Comparison of ENCODE assay signal across 1 cellular context in genomic region chr12:62922539-62922938, GRCh38.
TF ChIP-seq lines count a peak whose summit lies in the region.

No MANE protein-coding gene starts in this region.

TF ChIP-seq in HEK293, 187 proteins besides CTCF, POLR2A, EP300 and RAD21 (continued from another document):
- TF ChIP-seq, protein P1, sequence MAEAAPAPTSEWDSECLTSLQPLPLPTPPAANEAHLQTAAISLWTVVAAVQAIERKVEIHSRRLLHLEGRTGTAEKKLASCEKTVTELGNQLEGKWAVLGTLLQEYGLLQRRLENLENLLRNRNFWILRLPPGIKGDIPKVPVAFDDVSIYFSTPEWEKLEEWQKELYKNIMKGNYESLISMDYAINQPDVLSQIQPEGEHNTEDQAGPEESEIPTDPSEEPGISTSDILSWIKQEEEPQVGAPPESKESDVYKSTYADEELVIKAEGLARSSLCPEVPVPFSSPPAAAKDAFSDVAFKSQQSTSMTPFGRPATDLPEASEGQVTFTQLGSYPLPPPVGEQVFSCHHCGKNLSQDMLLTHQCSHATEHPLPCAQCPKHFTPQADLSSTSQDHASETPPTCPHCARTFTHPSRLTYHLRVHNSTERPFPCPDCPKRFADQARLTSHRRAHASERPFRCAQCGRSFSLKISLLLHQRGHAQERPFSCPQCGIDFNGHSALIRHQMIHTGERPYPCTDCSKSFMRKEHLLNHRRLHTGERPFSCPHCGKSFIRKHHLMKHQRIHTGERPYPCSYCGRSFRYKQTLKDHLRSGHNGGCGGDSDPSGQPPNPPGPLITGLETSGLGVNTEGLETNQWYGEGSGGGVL (tag by site-specific recombination; IDR thresholded peaks at IDR 0.05) = no peak
- TF ChIP-seq OSR2 (tag by site-specific recombination; IDR thresholded peaks at IDR 0.05) (no peak), ZNF404 (tag by site-specific recombination; IDR thresholded peaks at IDR 0.05) (no peak), ZNF155 (tag by site-specific recombination; IDR thresholded peaks at IDR 0.05) (no peak), ZNF660 (tag by site-specific recombination; IDR thresholded peaks at IDR 0.05) (no peak), ZNF133 (tag by site-specific recombination; IDR thresholded peaks at IDR 0.05) (no peak), ZNF449 (tag by site-specific recombination; IDR thresholded peaks at IDR 0.05) (no peak), ZEB2 (tag by site-specific recombination; IDR thresholded peaks at IDR 0.05) (no peak), ZBTB7A (tag by site-specific recombination; IDR thresholded peaks at IDR 0.05; ENCODE audit: low read depth) (no peak)
- TF ChIP-seq, protein P2, sequence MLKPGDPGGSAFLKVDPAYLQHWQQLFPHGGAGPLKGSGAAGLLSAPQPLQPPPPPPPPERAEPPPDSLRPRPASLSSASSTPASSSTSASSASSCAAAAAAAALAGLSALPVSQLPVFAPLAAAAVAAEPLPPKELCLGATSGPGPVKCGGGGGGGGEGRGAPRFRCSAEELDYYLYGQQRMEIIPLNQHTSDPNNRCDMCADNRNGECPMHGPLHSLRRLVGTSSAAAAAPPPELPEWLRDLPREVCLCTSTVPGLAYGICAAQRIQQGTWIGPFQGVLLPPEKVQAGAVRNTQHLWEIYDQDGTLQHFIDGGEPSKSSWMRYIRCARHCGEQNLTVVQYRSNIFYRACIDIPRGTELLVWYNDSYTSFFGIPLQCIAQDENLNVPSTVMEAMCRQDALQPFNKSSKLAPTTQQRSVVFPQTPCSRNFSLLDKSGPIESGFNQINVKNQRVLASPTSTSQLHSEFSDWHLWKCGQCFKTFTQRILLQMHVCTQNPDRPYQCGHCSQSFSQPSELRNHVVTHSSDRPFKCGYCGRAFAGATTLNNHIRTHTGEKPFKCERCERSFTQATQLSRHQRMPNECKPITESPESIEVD (tag by site-specific recombination; IDR thresholded peaks at IDR 0.05) = peak; percentile 74
